Comparison of ENCODE assay signal across 18 cellular contexts in genomic region chr21:35156293-35156976, GRCh38.
"Had no signal": no experiment of that assay in that cellular context is flagged by ENCODE, and none has a peak within 500 bp of the region (broad histone marks: within the 10 kb centered on the region; RNA-seq: fewer than 3 reads in every experiment).

No MANE protein-coding gene starts in this region.

- DNase-seq: activated CD4-positive, alpha-beta T cell treated with anti-CD3 and anti-CD28 coated beads, Interleukin-2, amount 10 ng/mL, durations not matched to agents 24 days and 14 days; activated CD8-positive, alpha-beta T cell treated with anti-CD3 and anti-CD28 coated beads for 36 hours; activated naive CD4-positive, alpha-beta T cell; activated naive CD8-positive, alpha-beta T cell treated with anti-CD3 and anti-CD28 coated beads for 36 hours; activated T-cell treated with anti-CD3 and anti-CD28 coated beads, Interleukin-2, amount 50 U/mL, for 1 hour; amniotic stem cell; effector memory CD8-positive, alpha-beta T cell; midbrain; nephron progenitor cell; nucleus accumbens; stimulated activated CD4-positive, alpha-beta T cell treated with anti-CD3 and anti-CD28 coated beads, Interleukin-12 subunit alpha, Interleukin-12 subunit beta, amount 100 ng/mL, for 4 hours; stimulated activated CD4-positive, alpha-beta T cell treated with anti-CD3 and anti-CD28 coated beads, Interleukin-1b, Interleukin-23, amount 100 ng/mL, for 48 hours; stimulated activated CD8-positive, alpha-beta memory T cell treated with anti-CD3 and anti-CD28 coated beads, Interleukin-4, amount 100 ng/mL, for 48 hours; transverse colon had no signal

- H3K27me3 Mint-ChIP-seq: activated CD4-positive, alpha-beta T cell treated with anti-CD3 and anti-CD28 coated beads, Interleukin-2, amount 10 ng/mL, durations not matched to agents 24 days and 14 days; activated CD8-positive, alpha-beta T cell treated with anti-CD3 and anti-CD28 coated beads for 36 hours; activated naive CD8-positive, alpha-beta T cell treated with anti-CD3 and anti-CD28 coated beads for 36 hours; activated T-helper 17 cell treated with anti-CD3 and anti-CD28 coated beads, Interleukin-2, amount 50 U/mL, for 72 hours; effector memory CD8-positive, alpha-beta T cell; stimulated activated naive CD8-positive, alpha-beta T cell treated with anti-CD3 and anti-CD28 coated beads, Interleukin-15, Interleukin-2, amounts not matched to agents 100 ng/mL and 50 ng/mL, for 24 hours had no signal

- H3K4me3 ChIP-seq: lung, transverse colon had no signal

- H3K27ac ChIP-seq: transverse colon had no signal

- H3K4me1 Mint-ChIP-seq: nephron progenitor cell had no signal

- H3K36me3 ChIP-seq: transverse colon had no signal

- H3K4me3 Mint-ChIP-seq: activated CD4-positive, alpha-beta T cell treated with anti-CD3 and anti-CD28 coated beads, Interleukin-2, amount 10 ng/mL, durations not matched to agents 24 days and 14 days; activated CD8-positive, alpha-beta T cell treated with anti-CD3 and anti-CD28 coated beads for 36 hours; activated naive CD8-positive, alpha-beta T cell treated with anti-CD3 and anti-CD28 coated beads for 36 hours; activated T-helper 17 cell treated with anti-CD3 and anti-CD28 coated beads, Interleukin-2, amount 50 U/mL, for 72 hours; effector memory CD8-positive, alpha-beta T cell; nephron progenitor cell; stimulated activated naive CD8-positive, alpha-beta T cell treated with anti-CD3 and anti-CD28 coated beads, Interleukin-15, Interleukin-2, amounts not matched to agents 100 ng/mL and 50 ng/mL, for 24 hours; T-helper 1 cell treated with Interleukin-12 subunit alpha and Interleukin-12 subunit beta and Interleukin-4 antibody, amounts not matched to agents 30 μg/mL and 1 μg/mL, for 36 hours had no signal

- ATAC-seq: activated CD8-positive, alpha-beta T cell treated with anti-CD3 and anti-CD28 coated beads for 36 hours; activated T-helper 17 cell treated with anti-CD3 and anti-CD28 coated beads, Interleukin-2, amount 50 U/mL, for 72 hours; effector memory CD8-positive, alpha-beta T cell had no signal

- H3K27me3 ChIP-seq: transverse colon had no signal

- H3K27ac Mint-ChIP-seq: activated CD4-positive, alpha-beta T cell treated with anti-CD3 and anti-CD28 coated beads, Interleukin-2, amount 10 ng/mL, durations not matched to agents 24 days and 14 days; activated CD8-positive, alpha-beta T cell treated with anti-CD3 and anti-CD28 coated beads for 36 hours; activated naive CD8-positive, alpha-beta T cell treated with anti-CD3 and anti-CD28 coated beads for 36 hours; activated T-helper 17 cell treated with anti-CD3 and anti-CD28 coated beads, Interleukin-2, amount 50 U/mL, for 72 hours; effector memory CD8-positive, alpha-beta T cell; nephron progenitor cell; stimulated activated naive CD8-positive, alpha-beta T cell treated with anti-CD3 and anti-CD28 coated beads, Interleukin-15, Interleukin-2, amounts not matched to agents 100 ng/mL and 50 ng/mL, for 24 hours; T-helper 1 cell treated with Interleukin-12 subunit alpha and Interleukin-12 subunit beta and Interleukin-4 antibody, amounts not matched to agents 30 μg/mL and 1 μg/mL, for 36 hours had no signal
